8 cellular contexts compared by ENCODE assay signal in the genomic region with DNA sequence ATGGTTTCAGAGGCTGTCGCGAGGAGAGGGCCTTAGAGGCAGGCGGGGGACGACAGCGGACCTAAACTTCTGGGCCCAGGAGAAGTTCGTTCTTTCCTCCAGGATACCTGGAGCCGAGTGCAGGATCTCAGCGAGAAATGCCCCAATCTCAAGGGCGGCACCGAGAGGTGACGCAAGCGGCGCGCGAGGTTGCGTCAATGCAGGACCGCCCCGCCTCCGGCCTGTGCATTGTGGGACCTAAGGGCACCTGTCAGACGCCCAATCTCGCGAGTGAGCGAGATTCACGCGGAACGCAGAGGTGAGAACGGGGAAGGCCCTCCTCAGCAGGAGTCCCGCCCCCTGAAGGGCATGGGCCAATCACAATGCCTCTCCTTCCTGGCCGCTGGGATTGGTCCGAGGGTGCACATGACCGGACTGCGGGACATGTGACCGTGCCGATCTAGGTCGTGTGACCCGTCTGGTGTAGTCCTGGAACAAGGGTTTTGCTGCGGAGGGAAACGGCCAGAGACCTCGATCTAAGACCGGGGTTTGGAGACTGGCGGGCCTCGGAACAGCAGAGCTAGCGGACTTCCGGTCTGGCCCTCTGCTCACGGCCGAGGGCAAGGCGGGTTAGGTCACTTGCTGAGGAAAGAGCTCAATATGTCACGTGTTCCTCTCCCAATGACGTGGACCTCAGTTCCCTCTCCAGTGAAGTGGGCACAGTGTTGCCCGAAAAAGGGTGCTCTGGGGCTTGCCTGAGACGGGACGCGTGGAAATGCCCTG. TPM values are rescaled to one million over a fixed set of nuclear protein-coding genes. Genes with fewer than 3 reads are reported as not detected.
DNase-seq lines count a peak whose midpoint lies in the region; ATAC-seq and TF ChIP-seq lines count a peak whose summit lies in the region.

No MANE protein-coding gene starts in this region.

- peak overlapping the region; percentile 98 to 99 (median 99) for H3K27ac Mint-ChIP-seq in CD4-positive, CD25-positive, alpha-beta regulatory T cell

- peaks cover 3% of the 10 kb centered on the region for H3K36me3 Mint-ChIP-seq in CD4-positive, CD25-positive, alpha-beta regulatory T cell

- peaks cover 2% of the 10 kb centered on the region for H3K27me3 ChIP-seq in CD4-positive, CD25-positive, alpha-beta regulatory T cell (ENCODE audit: control insufficient read depth, insufficient read depth, low read length)
- H3K27me3 ChIP-seq in left lung, result peaks cover 0 to 36% of the 10 kb centered on the region in 2 donors

- H3K4me1 ChIP-seq in CD4-positive, CD25-positive, alpha-beta regulatory T cell (ENCODE audit: control insufficient read depth, insufficient read depth, low read length, poor library complexity, severe bottlenecking), result peaks cover 19% of the 10 kb centered on the region
- H3K4me1 ChIP-seq in left lung, result peaks cover 9 to 20% of the 10 kb centered on the region in 2 donors

- H3K4me1 Mint-ChIP-seq in CD4-positive, CD25-positive, alpha-beta regulatory T cell, result peaks cover 0 to 32% (median 4%) of the 10 kb centered on the region in 4 donors

- ATAC-seq in CD4-positive, CD25-positive, alpha-beta regulatory T cell (ENCODE audit: low read depth in 2 of 2), result peak; percentile 98
- ATAC-seq in GM19438 (IDR thresholded peaks at IDR 0.05; ENCODE audit: low read depth, unreplicated experiment) (peak; percentile 92), HG03571 (IDR thresholded peaks at IDR 0.05; ENCODE audit: unreplicated experiment) (peak; percentile 97), left lung (peak; percentile 97)

- H3K9me3 ChIP-seq in CD4-positive, CD25-positive, alpha-beta regulatory T cell (ENCODE audit: control insufficient read depth in 2 of 2, low read length in 2 of 2), result no peaks in the 10 kb centered on the region
- H3K9me3 ChIP-seq in left lung, result no peaks in the 10 kb centered on the region

- intact Hi-C loops in left lung (cut with DNase I), result no loop called here

- no peaks in the 10 kb centered on the region for H3K36me3 ChIP-seq in CD4-positive, CD25-positive, alpha-beta regulatory T cell (ENCODE audit: control insufficient read depth, insufficient read depth, low read length)
- no peaks in the 10 kb centered on the region for H3K36me3 ChIP-seq in left lung

- DNase-seq in CD4-positive, CD25-positive, alpha-beta regulatory T cell, result peak; percentile 100
- DNase-seq in NCI-H774 (lab: John Stamatoyannopoulos, UW) (peak; percentile 100), dermis blood vessel endothelial cell (peak; percentile 100), left lung (peak; percentile 100)
- peak; percentile 100 for DNase-seq in activated CD4-positive, alpha-beta T cell treated with anti-CD3 and anti-CD28 coated beads, Interleukin-2, amount 50 U/mL, for 48 hours
- DNase-seq in stimulated activated CD4-positive, alpha-beta T cell treated with anti-CD3 and anti-CD28 coated beads, Interleukin-2, amount 100 ng/mL, for 4 hours (ENCODE audit: low read depth), result peak; percentile 100

- H3K9me3 Mint-ChIP-seq in CD4-positive, CD25-positive, alpha-beta regulatory T cell, result peaks cover 0 to 2% (median 0%) of the 10 kb centered on the region in 7 donors

- TF ChIP-seq CTCF in left lung (IDR thresholded peaks at IDR 0.05), result peak in 1 of 2 donors; percentile 44

- peak overlapping the region; percentile 95 to 99 (median 97) for H3K4me3 Mint-ChIP-seq in CD4-positive, CD25-positive, alpha-beta regulatory T cell

- H3K4me3 ChIP-seq in CD4-positive, CD25-positive, alpha-beta regulatory T cell (ENCODE audit: low read depth, low read length), result peak overlapping the region; percentile 87
- H3K4me3 ChIP-seq in left lung, result peak overlapping the region; percentile 73 to 78

- peak overlapping the region; percentile 98 for H3K27ac ChIP-seq in CD4-positive, CD25-positive, alpha-beta regulatory T cell (ENCODE audit: insufficient read depth, low read length, poor library complexity, severe bottlenecking)
- peak overlapping the region; percentile 99 for H3K27ac ChIP-seq in left lung

- peaks cover 30% of the 10 kb centered on the region for H3K27me3 Mint-ChIP-seq in CD4-positive, CD25-positive, alpha-beta regulatory T cell

RNA-seq across cellular contexts. Expression of a gene that starts 16.3 kb away (rescaled TPM):
- total RNA-seq in CD4-positive, CD25-positive, alpha-beta regulatory T cell, result 314 TPM
- polyA plus RNA-seq in CD4-positive, CD25-positive, alpha-beta regulatory T cell, result 10 to 100 TPM; 23.6 to 36.8 (median 30.9) TPM
- total RNA-seq in dermis blood vessel endothelial cell (564 and 1,322 TPM in 2 replicates), left lung (100 to 1,000 TPM; 492 to 514 TPM)

Comparison
In these comparisons a context has a peak if more than half of its experiments do, and no peak if none do; other contexts are left out.
1. Peak in every context shown above with its lines: DNase-seq, ATAC-seq, H3K4me3 ChIP-seq and H3K27ac ChIP-seq.